Comparison of ENCODE assay signal across 9 cellular contexts in genomic region chr15:57611938-57612337, GRCh38. TPM values are rescaled to one million over a fixed set of nuclear protein-coding genes. Genes with fewer than 3 reads are reported as not detected.
DNase-seq lines count a peak whose midpoint lies in the region; ATAC-seq and TF ChIP-seq lines count a peak whose summit lies in the region.
"Had no signal": no experiment of that assay in that cellular context is flagged by ENCODE, and none has a peak within 500 bp of the region (broad histone marks: within the 10 kb centered on the region; RNA-seq: fewer than 3 reads in every experiment).

No MANE protein-coding gene starts in this region.

- DNase-seq in H4 (ENCODE audit: low spot score) (peak; percentile 41), adipocyte (ENCODE audit: low read depth) (peak; percentile 34), left cardiac atrium (peak; percentile 54), retinal pigment epithelial cell (ENCODE audit: low read depth) (peak; percentile 17), GM19238 (ENCODE audit: insufficient read length, low spot score) (no peak)
- DNase-seq: activated naive CD4-positive, alpha-beta T cell treated with anti-CD3 and anti-CD28 coated beads, Interleukin-2, amount 10 ng/mL, durations not matched to agents 7 days and 5 days had no signal

- ATAC-seq in left cardiac atrium: peak; percentile 61 to 76
- no peak for ATAC-seq in GM21526 (IDR thresholded peaks at IDR 0.05; ENCODE audit: low FRiP score, unreplicated experiment)
- no peak for ATAC-seq in GM21381 (IDR thresholded peaks at IDR 0.05; ENCODE audit: unreplicated experiment)
- ATAC-seq in HG02852 (IDR thresholded peaks at IDR 0.05; ENCODE audit: unreplicated experiment): no peak

- no peaks in the 10 kb centered on the region for H3K9me3 ChIP-seq in adipocyte (ENCODE audit: control insufficient read depth, low read length)

- peaks cover 15% of the 10 kb centered on the region for H3K4me1 ChIP-seq in adipocyte (ENCODE audit: control insufficient read depth, insufficient read depth, low read length)

- H3K27me3 ChIP-seq in adipocyte (replicated peaks; ENCODE audit: control insufficient read depth, insufficient read depth, low read length): no peaks in the 10 kb centered on the region

- H3K4me3 ChIP-seq in adipocyte (ENCODE audit: low read length) (no peak overlapping the region), retinal pigment epithelial cell (ENCODE audit: low read length) (no peak overlapping the region)

- intact Hi-C loops in left cardiac atrium (cut with DNase I): loop anchor here in 1 of 2 donors (5.0 kb wide), 1 partner anchor 50 kb away; no protein-coding TSS in a partner anchor

- no peak overlapping the region for H3K9ac ChIP-seq in adipocyte (ENCODE audit: low read length)

- TF ChIP-seq CTCF in retinal pigment epithelial cell (conservative IDR thresholded peaks at IDR 0.05; ENCODE audit: low read depth, low read length): peak; percentile 54

- H3K36me3 ChIP-seq in adipocyte (ENCODE audit: control insufficient read depth, insufficient read depth, low read length, severe bottlenecking): no peaks in the 10 kb centered on the region

RNA-seq across cellular contexts. Expression of gene MYZAP, which starts 20.2 kb away (rescaled TPM):
- 1.5 and 5.1 TPM in 2 replicates for total RNA-seq in H4 (2014; rRNA removed; shearing (Covaris generic))
- total RNA-seq in left cardiac atrium: 100 to 1,000 TPM; 429 to 452 TPM

Comparison
In these comparisons a context has a peak if more than half of its experiments do, and no peak if none do; other contexts are left out.
1. ATAC-seq: peak in left cardiac atrium (2 of 2); none in GM21526 (single experiment), GM21381 (single experiment) and HG02852 (single experiment).
2. RNA of gene MYZAP, which starts 20.2 kb away (total RNA-seq): 429 to 452 TPM in left cardiac atrium; 1.5 to 5.1 TPM in H4; every median in the first group is over 10 times any median in the second.